ENCODE assay signal across 1 cellular context in the genomic region with DNA sequence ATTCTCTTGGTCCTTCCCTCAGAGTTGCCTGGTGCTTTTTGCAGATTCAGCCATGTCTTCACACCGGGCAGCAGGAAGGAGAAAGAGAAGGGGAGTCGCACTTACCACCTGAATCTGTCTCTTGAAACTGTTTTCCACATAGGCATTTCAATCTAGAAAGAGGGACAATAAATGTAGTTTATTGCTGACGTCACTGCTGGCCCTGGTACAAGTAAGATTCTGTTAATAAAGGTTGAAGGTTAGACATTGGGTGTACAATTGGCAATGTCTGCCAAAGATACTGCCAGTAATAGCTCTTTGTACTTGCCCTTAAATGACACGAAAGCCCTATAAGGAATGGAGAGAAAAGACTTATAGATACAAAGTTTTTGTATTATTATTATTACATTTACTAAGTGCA.
TF ChIP-seq lines count a peak whose summit lies in the region.

No MANE protein-coding gene starts in this region.

TF ChIP-seq in HepG2, 621 proteins besides CTCF, POLR2A, EP300 and RAD21 (continued from another document):
- TF ChIP-seq, protein P1, sequence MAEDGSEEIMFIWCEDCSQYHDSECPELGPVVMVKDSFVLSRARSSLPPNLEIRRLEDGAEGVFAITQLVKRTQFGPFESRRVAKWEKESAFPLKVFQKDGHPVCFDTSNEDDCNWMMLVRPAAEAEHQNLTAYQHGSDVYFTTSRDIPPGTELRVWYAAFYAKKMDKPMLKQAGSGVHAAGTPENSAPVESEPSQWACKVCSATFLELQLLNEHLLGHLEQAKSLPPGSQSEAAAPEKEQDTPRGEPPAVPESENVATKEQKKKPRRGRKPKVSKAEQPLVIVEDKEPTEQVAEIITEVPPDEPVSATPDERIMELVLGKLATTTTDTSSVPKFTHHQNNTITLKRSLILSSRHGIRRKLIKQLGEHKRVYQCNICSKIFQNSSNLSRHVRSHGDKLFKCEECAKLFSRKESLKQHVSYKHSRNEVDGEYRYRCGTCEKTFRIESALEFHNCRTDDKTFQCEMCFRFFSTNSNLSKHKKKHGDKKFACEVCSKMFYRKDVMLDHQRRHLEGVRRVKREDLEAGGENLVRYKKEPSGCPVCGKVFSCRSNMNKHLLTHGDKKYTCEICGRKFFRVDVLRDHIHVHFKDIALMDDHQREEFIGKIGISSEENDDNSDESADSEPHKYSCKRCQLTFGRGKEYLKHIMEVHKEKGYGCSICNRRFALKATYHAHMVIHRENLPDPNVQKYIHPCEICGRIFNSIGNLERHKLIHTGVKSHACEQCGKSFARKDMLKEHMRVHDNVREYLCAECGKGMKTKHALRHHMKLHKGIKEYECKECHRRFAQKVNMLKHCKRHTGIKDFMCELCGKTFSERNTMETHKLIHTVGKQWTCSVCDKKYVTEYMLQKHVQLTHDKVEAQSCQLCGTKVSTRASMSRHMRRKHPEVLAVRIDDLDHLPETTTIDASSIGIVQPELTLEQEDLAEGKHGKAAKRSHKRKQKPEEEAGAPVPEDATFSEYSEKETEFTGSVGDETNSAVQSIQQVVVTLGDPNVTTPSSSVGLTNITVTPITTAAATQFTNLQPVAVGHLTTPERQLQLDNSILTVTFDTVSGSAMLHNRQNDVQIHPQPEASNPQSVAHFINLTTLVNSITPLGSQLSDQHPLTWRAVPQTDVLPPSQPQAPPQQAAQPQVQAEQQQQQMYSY (CRISPR knock-in tag; IDR thresholded peaks at IDR 0.05) = no peak
- TF ChIP-seq SSRP1 (CRISPR knock-in tag; IDR thresholded peaks at IDR 0.05) (no peak), CREB1 (IDR thresholded peaks at IDR 0.05) (peak; percentile 89), CREB1 (CRISPR knock-in tag; IDR thresholded peaks at IDR 0.05) (no peak)
